8 cellular contexts compared by ENCODE assay signal in the genomic region with DNA sequence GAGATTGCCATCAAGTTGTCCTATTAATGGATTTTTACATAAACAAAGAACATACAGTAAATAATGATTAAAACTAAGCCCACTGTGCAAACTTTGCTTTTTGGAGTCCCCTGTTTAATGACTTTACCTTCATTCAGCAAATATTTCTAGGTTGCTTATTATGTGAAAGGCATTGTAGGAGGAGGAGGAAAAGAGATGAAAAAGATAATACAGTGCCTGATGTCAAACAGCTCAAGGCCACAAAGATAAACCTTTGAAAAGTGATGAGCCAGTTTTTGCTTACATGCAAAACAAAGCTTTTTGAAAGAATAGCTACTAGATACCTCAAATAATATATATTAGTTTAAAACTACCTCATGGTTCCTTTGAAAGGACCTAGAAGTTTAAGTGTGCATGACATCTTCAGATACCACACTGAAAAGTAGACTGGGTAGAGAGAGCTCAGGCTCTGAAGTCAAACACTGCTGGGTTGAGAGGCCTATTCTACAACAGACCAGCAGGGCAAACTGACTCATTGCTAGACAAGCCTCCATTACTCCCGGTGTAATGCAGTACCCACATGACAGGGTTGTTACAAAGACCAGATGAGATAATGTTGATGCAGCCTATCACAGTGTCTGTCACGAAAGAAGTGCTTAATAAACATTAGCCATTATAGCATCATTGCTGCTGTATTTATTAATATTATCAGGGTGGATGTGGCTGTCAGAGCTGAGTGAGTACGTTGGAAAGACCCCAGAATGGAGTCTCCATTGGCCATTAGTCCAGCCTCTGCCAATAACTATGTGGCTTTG. TPM values are rescaled to one million over a fixed set of nuclear protein-coding genes. Genes with fewer than 3 reads are reported as not detected.
DNase-seq lines count a peak whose midpoint lies in the region; ATAC-seq and TF ChIP-seq lines count a peak whose summit lies in the region.

No MANE protein-coding gene starts in this region.

- DNase-seq in CD8-positive, alpha-beta T cell = no peak
- peak; percentile 45 for DNase-seq in RWPE1 (ENCODE audit: low spot score)
- DNase-seq in glomerular visceral epithelial cell (ENCODE audit: extremely low spot score) = peak; percentile 63
- DNase-seq in H7 = no peak
- DNase-seq in NCI-H1694 treated with DMSO at 0.1 percent for 48 hours (lab: John Stamatoyannopoulos, UW) = no peak
- DNase-seq in stimulated activated CD4-positive, alpha-beta T cell treated with anti-CD3 and anti-CD28 coated beads, Interleukin-2, amount 100 ng/mL, for 48 hours = no peak

- no peak overlapping the region for H3K27ac ChIP-seq in CD8-positive, alpha-beta T cell (ENCODE audit: low read depth, low read length)
- H3K27ac ChIP-seq in RWPE1 = no peak overlapping the region

- peak; percentile 49 for ATAC-seq in CD8-positive, alpha-beta T cell
- ATAC-seq in GM18870 (IDR thresholded peaks at IDR 0.05; ENCODE audit: unreplicated experiment) (peak; percentile 96), HG03060 (IDR thresholded peaks at IDR 0.05; ENCODE audit: low read depth, unreplicated experiment) (peak; percentile 87)

- no peaks in the 10 kb centered on the region for H3K4me1 Mint-ChIP-seq in CD8-positive, alpha-beta T cell (ENCODE audit: low read depth)

- TF ChIP-seq CTCF in CD8-positive, alpha-beta T cell (IDR thresholded peaks at IDR 0.05) = no peak
- TF ChIP-seq CTCF in RWPE1 (conservative IDR thresholded peaks at IDR 0.05; ENCODE audit: low read depth) = no peak

- no peaks in the 10 kb centered on the region for H3K9me3 ChIP-seq in CD8-positive, alpha-beta T cell (ENCODE audit: low read length)

- no peak overlapping the region for H3K4me3 Mint-ChIP-seq in CD8-positive, alpha-beta T cell

- no peaks in the 10 kb centered on the region for H3K9me3 Mint-ChIP-seq in CD8-positive, alpha-beta T cell

- no peaks in the 10 kb centered on the region for H3K27me3 Mint-ChIP-seq in CD8-positive, alpha-beta T cell (ENCODE audit: low read depth)

- no peak overlapping the region for H3K4me3 ChIP-seq in CD8-positive, alpha-beta T cell (ENCODE audit: low read depth, low read length)
- no peak overlapping the region for H3K4me3 ChIP-seq in H7 (ENCODE audit: insufficient read depth, low read depth, low read length)

- POLR2A ChIA-PET in CD8-positive, alpha-beta T cell (lab: Charles Lee) = interaction anchor here (0.7 kb wide), 1 partner anchor 12 kb away, joined by 3 read pairs; no protein-coding TSS in a partner anchor
- POLR2A ChIA-PET in RWPE1 (lab: Yijun Ruan, JAX; ENCODE audit: low non-redundant PET) = interaction anchor here (0.6 kb wide), 1 partner anchor 11 kb away, joined by 3 read pairs; no protein-coding TSS in a partner anchor

- H3K36me3 Mint-ChIP-seq in CD8-positive, alpha-beta T cell = no peaks in the 10 kb centered on the region

- no peaks in the 10 kb centered on the region for H3K4me1 ChIP-seq in CD8-positive, alpha-beta T cell (ENCODE audit: insufficient read depth, low read length)

- intact Hi-C loops in CD8-positive, alpha-beta T cell (cut with DNase I, micrococcal nuclease) = no loop called here

- no peak overlapping the region for H3K27ac Mint-ChIP-seq in CD8-positive, alpha-beta T cell

- CTCF ChIA-PET in CD8-positive, alpha-beta T cell (lab: Charles Lee) = interaction anchor here (0.6 to 2.3 kb wide), 3 partner anchors 10 to 19 kb away, joined by 3 to 7 read pairs (median 3); no protein-coding TSS in a partner anchor
- CTCF ChIA-PET in RWPE1 (lab: Yijun Ruan, JAX) = interaction anchor here (0.6 to 1.5 kb wide), 9 partner anchors 10 to 194 kb away, joined by 3 to 8 read pairs (median 4); no protein-coding TSS in a partner anchor

- no peaks in the 10 kb centered on the region for H3K27me3 ChIP-seq in CD8-positive, alpha-beta T cell (ENCODE audit: insufficient read depth, low read length)
- no peaks in the 10 kb centered on the region for H3K27me3 ChIP-seq in H7 (ENCODE audit: control insufficient read depth, insufficient read depth, low read length)

- H3K36me3 ChIP-seq in CD8-positive, alpha-beta T cell (ENCODE audit: insufficient read depth, low read length) = no peaks in the 10 kb centered on the region
- H3K36me3 ChIP-seq in H7 (replicated peaks; ENCODE audit: control insufficient read depth, insufficient read depth, low read length) = peaks cover 9% of the 10 kb centered on the region

RNA-seq across cellular contexts. Expression of a gene that starts 11.8 kb away (rescaled TPM):
- under 1 TPM; 0.27 to 0.36 TPM for total RNA-seq in CD8-positive, alpha-beta T cell
- total RNA-seq in H7 (2014; rRNA removed; shearing (Covaris generic)) = 38.7 and 43.4 TPM in 2 replicates

Comparison
In these comparisons a context has a peak if more than half of its experiments do, and no peak if none do; other contexts are left out.
1. DNase-seq: peak in RWPE1 (single experiment) and glomerular visceral epithelial cell (single experiment); none in CD8-positive, alpha-beta T cell (0 of 7), H7 (single experiment), NCI-H1694 treated with DMSO at 0.1 percent for 48 hours (single experiment) and stimulated activated CD4-positive, alpha-beta T cell treated with anti-CD3 and anti-CD28 coated beads, Interleukin-2, amount 100 ng/mL, for 48 hours (0 of 2).
2. RNA of a gene that starts 11.8 kb away (total RNA-seq): 38.7 to 43.4 TPM in H7; 0.27 to 0.36 TPM in CD8-positive, alpha-beta T cell; every median in the first group is over 10 times any median in the second.
3. Peak in every context shown above with its lines, with median percentiles within 50 percentile points of each other: ATAC-seq.